In genomic region chr17:76695059-76695892, GRCh38 we compare ENCODE assay signal across 1 cellular context.
TF ChIP-seq lines count a peak whose summit lies in the region.

No MANE protein-coding gene starts in this region.

TF ChIP-seq in HEK293, 187 proteins besides CTCF, POLR2A, EP300 and RAD21 (continued from another document):
- TF ChIP-seq ZNF518A (tag by site-specific recombination; conservative IDR thresholded peaks at IDR 0.05; ENCODE audit: low read depth), result no peak
- no peak for TF ChIP-seq ZNF221 (tag by site-specific recombination; IDR thresholded peaks at IDR 0.05; ENCODE audit: borderline replicate concordance)
